Comparison of ENCODE assay signal across 8 cellular contexts in genomic region chr4:71032106-71032505, GRCh38. TPM values are rescaled to one million over a fixed set of nuclear protein-coding genes. Genes with fewer than 3 reads are reported as not detected.
DNase-seq lines count a peak whose midpoint lies in the region; ATAC-seq and TF ChIP-seq lines count a peak whose summit lies in the region.
"Not testable (repeated sequence)": the region's sequence is repeated elsewhere in the genome, so short reads cannot be mapped to it uniquely, and the experiment has no call there.

No MANE protein-coding gene starts in this region.

- peak overlapping the region; percentile 42 for H3K27ac Mint-ChIP-seq in memory B cell
- peak overlapping the region; percentile 29 for H3K27ac Mint-ChIP-seq in stimulated activated effector memory CD8-positive, alpha-beta T cell treated with anti-CD3 and anti-CD28 coated beads, Interleukin-12 subunit alpha, Interleukin-12 subunit beta, amount 100 ng/mL, for 72 hours

- POLR2A ChIA-PET in AG04449 (lab: Yijun Ruan, JAX): not testable (repeated sequence)

- not testable (repeated sequence) for H3K4me3 ChIP-seq in AG04449 (ENCODE audit: low read depth, low read length); SJSA1; brain microvascular endothelial cell (ENCODE audit: low read depth, low read length); fibroblast of lung (replicated peaks in 1 of 4; ENCODE audit: control extremely low read depth in 1 of 4, insufficient read depth in 1 of 4, low read depth in 3 of 4, low read length in 4 of 4)

- not testable (repeated sequence) for H3K4me3 Mint-ChIP-seq in memory B cell; stimulated activated effector memory CD8-positive, alpha-beta T cell treated with anti-CD3 and anti-CD28 coated beads, Interleukin-12 subunit alpha, Interleukin-12 subunit beta, amount 100 ng/mL, for 72 hours

- not testable (repeated sequence) for H3K27me3 Mint-ChIP-seq in memory B cell

- H3K9me3 ChIP-seq in SJSA1 (replicated peaks); fibroblast of lung (ENCODE audit: control insufficient read depth, insufficient read depth, low read depth, low read length): not testable (repeated sequence)

- peaks cover 27% of the 10 kb centered on the region for H3K36me3 ChIP-seq in SJSA1
- H3K36me3 ChIP-seq in brain microvascular endothelial cell (replicated peaks); fibroblast of lung (ENCODE audit: control insufficient read depth, insufficient read depth, low read length): not testable (repeated sequence)

- not testable (repeated sequence) for H3K27me3 ChIP-seq in SJSA1 (replicated peaks); brain microvascular endothelial cell (replicated peaks); fibroblast of lung (ENCODE audit: control insufficient read depth, insufficient read depth, low read length)

- not testable (repeated sequence) for H3K4me1 ChIP-seq in SJSA1 (replicated peaks); fibroblast of lung (ENCODE audit: control insufficient read depth, extremely low read depth, insufficient read depth, low read length)

- not testable (repeated sequence) for H3K79me2 ChIP-seq in fibroblast of lung (ENCODE audit: control insufficient read depth, insufficient read depth, low read length)

- not testable (repeated sequence) for H4K20me1 ChIP-seq in fibroblast of lung (ENCODE audit: control insufficient read depth, extremely low read depth, insufficient read depth, low read length)

- peaks cover 22% of the 10 kb centered on the region for H3K36me3 Mint-ChIP-seq in memory B cell
- H3K36me3 Mint-ChIP-seq in stimulated activated effector memory CD8-positive, alpha-beta T cell treated with anti-CD3 and anti-CD28 coated beads, Interleukin-12 subunit alpha, Interleukin-12 subunit beta, amount 100 ng/mL, for 72 hours: not testable (repeated sequence)

- H3K9me3 Mint-ChIP-seq in memory B cell; stimulated activated effector memory CD8-positive, alpha-beta T cell treated with anti-CD3 and anti-CD28 coated beads, Interleukin-12 subunit alpha, Interleukin-12 subunit beta, amount 100 ng/mL, for 72 hours: not testable (repeated sequence)

- DNase-seq in AG04449 (ENCODE audit: low read depth, low spot score) (peak; percentile 60), GM03348 (ENCODE audit: low spot score) (peak; percentile 64), HT1080 (ENCODE audit: low read depth) (peak; percentile 17), SJSA1 (ENCODE audit: low read depth in 1 of 2, low spot score in 2 of 2) (peak in 1 of 2 experiments; percentile 71), brain microvascular endothelial cell (peak; percentile 86), fibroblast of lung (ENCODE audit: low read depth in 2 of 2) (peak in 1 of 2 donors; percentile 91)
- not testable (repeated sequence) for DNase-seq in memory B cell (ENCODE audit: low spot score in 2 of 2); stimulated activated effector memory CD8-positive, alpha-beta T cell treated with anti-CD3 and anti-CD28 coated beads, Interleukin-12 subunit alpha, Interleukin-12 subunit beta, amount 100 ng/mL, for 72 hours (ENCODE audit: low spot score in 2 of 2)

- not testable (repeated sequence) for H3K9ac ChIP-seq in fibroblast of lung (ENCODE audit: insufficient read depth, low read length)

- H3K27ac ChIP-seq in SJSA1: peak overlapping the region; percentile 44; the same call in 1 of the 2 replicates
- H3K27ac ChIP-seq in brain microvascular endothelial cell: peak overlapping the region; percentile 28
- peak overlapping the region; percentile 14 for H3K27ac ChIP-seq in fibroblast of lung (ENCODE audit: insufficient read depth, low read length)

- H3K4me1 Mint-ChIP-seq in memory B cell: not testable (repeated sequence)
- peaks cover 11% of the 10 kb centered on the region for H3K4me1 Mint-ChIP-seq in stimulated activated effector memory CD8-positive, alpha-beta T cell treated with anti-CD3 and anti-CD28 coated beads, Interleukin-12 subunit alpha, Interleukin-12 subunit beta, amount 100 ng/mL, for 72 hours

- not testable (repeated sequence) for H3K4me2 ChIP-seq in fibroblast of lung (ENCODE audit: extremely low read depth, insufficient read depth, low read length)

- not testable (repeated sequence) for H2AFZ ChIP-seq in fibroblast of lung (ENCODE audit: low read length)

- in situ Hi-C loops in brain microvascular endothelial cell (cut with HindIII; ENCODE audit: low pct_ligation_motif_present, low sequenced_read_pairs): not testable (repeated sequence)

- CTCF ChIA-PET in AG04449 (lab: Yijun Ruan, JAX): not testable (repeated sequence)

- TF ChIP-seq CTCF in AG04449 (IDR thresholded peaks at IDR 0.05; ENCODE audit: insufficient read depth, low read length, missing control alignments); brain microvascular endothelial cell (IDR thresholded peaks at IDR 0.05; ENCODE audit: low read depth, low read length, missing control alignments); fibroblast of lung (conservative IDR thresholded peaks at IDR 0.05 in 1 of 2, IDR thresholded peaks at IDR 0.05 in 1 of 2; ENCODE audit: low read depth in 1 of 2, low read length in 2 of 2): not testable (repeated sequence)

- not testable (repeated sequence) for ATAC-seq in memory B cell (ENCODE audit: low read depth); stimulated activated effector memory CD8-positive, alpha-beta T cell treated with anti-CD3 and anti-CD28 coated beads, Interleukin-12 subunit alpha, Interleukin-12 subunit beta, amount 100 ng/mL, for 72 hours

RNA-seq across cellular contexts. Expression of gene DCK, which starts 38.7 kb away (rescaled TPM):
- total RNA-seq in HT1080 (2014; rRNA removed; shearing (Covaris generic)): 23.3 and 30.7 TPM in 2 replicates
- 39.7 and 47.1 TPM in 2 replicates for polyA plus RNA-seq in HT1080 (2015; cell fraction: cytosol; rRNA removed)
- 20.3 and 23.1 TPM in 2 replicates for polyA plus RNA-seq in HT1080 (2015; cell fraction: nucleus; rRNA removed)
- 57.8 and 73.5 TPM in 2 replicates for total RNA-seq in SJSA1 (2014; rRNA removed; shearing (Covaris generic))
- 10.0 and 12.2 TPM in 2 replicates for total RNA-seq in fibroblast of lung
- polyA plus RNA-seq in fibroblast of lung: 18.4 and 20.4 TPM in 2 replicates
- 11.3 and 13.7 TPM in 2 replicates for polyA plus RNA-seq in fibroblast of lung (2012)
- polyA minus RNA-seq in fibroblast of lung (ENCODE audit: low replicate concordance): 0.52 and 0.71 TPM in 2 replicates
